12 cellular contexts compared by ENCODE assay signal in the genomic region with DNA sequence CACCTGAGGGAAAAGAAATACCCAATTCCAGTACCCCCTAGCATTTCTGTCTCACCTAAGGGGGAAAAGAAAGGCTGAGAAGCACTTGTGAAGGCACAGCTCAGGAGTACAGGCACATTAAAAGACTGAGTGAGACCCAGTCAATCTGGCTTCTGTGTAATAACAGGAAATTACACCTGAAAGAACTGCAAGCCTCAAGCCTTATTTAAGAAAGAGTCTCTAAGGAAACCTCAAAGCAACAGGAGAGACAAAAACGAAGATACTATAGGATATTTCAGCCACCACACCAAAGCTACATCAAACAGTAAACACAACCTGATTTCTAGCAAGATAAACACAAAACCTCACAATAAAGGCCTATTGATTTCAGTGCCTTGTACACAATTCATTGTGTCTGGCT.
"Had no signal": no experiment of that assay in that cellular context is flagged by ENCODE, and none has a peak within 500 bp of the region (broad histone marks: within the 10 kb centered on the region; RNA-seq: fewer than 3 reads in every experiment).

No MANE protein-coding gene starts in this region.

- H3K4me3 Mint-ChIP-seq: neural progenitor cell had no signal

- ATAC-seq: body of pancreas had no signal

- H3K27ac Mint-ChIP-seq: neural progenitor cell had no signal

- DNase-seq: amniotic stem cell; body of pancreas; cerebellar nuclear complex; dermis blood vessel endothelial cell; hippocampal formation; kidney glomerular epithelial cell; ovary; SK-N-SH; stimulated activated CD4-positive, alpha-beta T cell treated with anti-CD3 and anti-CD28 coated beads, Interleukin-15, amount 100 ng/mL, for 24 hours; stimulated activated CD4-positive, alpha-beta T cell treated with anti-CD3 and anti-CD28 coated beads, Interleukin-4, amount 100 ng/mL, for 24 hours; uterus had no signal

- H3K27ac ChIP-seq: body of pancreas, neural progenitor cell, ovary, uterus had no signal
